Comparison of ENCODE assay signal across 1 cellular context in the genomic region with DNA sequence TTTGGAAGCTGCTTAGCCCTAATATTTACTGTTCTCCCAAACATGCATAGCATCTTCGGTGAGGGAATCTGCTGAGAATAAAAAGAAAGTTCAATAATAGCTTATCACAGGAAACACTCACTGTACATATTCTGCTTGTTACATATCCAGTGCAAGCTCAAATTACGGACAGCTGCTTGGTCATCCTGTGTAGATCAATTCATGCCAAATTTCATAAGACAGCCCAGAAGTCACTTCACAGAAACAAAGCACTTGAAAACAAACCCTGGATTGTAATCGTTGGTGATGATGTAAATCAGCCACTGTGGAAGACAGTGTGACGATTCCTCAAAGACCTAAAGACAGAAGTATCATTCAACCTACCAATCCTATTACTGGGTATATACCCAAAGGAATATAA.
TF ChIP-seq lines count a peak whose summit lies in the region.

No MANE protein-coding gene starts in this region.

TF ChIP-seq in SK-N-SH, 30 proteins besides CTCF, POLR2A, EP300 and RAD21 (continued from another document):
- TF ChIP-seq REST (IDR thresholded peaks at IDR 0.05; ENCODE audit: low read depth, low read length) (no peak), FOSL2 (IDR thresholded peaks at IDR 0.05; ENCODE audit: borderline replicate concordance, low read depth) (no peak), NFIC (IDR thresholded peaks at IDR 0.05; ENCODE audit: borderline replicate concordance) (no peak), ELF1 (IDR thresholded peaks at IDR 0.05) (no peak)
- TF ChIP-seq, protein P1, sequence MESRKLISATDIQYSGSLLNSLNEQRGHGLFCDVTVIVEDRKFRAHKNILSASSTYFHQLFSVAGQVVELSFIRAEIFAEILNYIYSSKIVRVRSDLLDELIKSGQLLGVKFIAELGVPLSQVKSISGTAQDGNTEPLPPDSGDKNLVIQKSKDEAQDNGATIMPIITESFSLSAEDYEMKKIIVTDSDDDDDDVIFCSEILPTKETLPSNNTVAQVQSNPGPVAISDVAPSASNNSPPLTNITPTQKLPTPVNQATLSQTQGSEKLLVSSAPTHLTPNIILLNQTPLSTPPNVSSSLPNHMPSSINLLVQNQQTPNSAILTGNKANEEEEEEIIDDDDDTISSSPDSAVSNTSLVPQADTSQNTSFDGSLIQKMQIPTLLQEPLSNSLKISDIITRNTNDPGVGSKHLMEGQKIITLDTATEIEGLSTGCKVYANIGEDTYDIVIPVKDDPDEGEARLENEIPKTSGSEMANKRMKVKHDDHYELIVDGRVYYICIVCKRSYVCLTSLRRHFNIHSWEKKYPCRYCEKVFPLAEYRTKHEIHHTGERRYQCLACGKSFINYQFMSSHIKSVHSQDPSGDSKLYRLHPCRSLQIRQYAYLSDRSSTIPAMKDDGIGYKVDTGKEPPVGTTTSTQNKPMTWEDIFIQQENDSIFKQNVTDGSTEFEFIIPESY (IDR thresholded peaks at IDR 0.05; ENCODE audit: borderline replicate concordance, low read depth): no peak
